In the genomic region with DNA sequence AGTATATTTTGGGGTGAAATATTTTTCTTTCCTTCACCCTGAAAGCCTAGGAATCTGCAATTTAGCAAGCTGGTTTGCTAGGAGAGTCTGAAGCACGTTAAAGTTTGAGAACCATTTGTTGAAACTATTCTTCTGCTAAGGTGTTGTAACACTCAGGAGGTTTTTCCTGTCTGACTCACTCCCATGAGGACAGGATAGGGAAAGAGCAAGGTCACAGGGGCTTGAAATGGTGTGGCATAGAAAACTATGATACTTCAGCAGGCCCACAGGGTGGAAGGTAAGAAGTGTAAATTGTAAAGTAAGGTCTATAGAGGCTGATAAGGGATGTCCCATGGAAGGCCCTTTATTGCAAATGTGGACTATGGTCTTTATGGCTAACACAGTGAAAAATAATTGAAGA, we compare ENCODE assay signal across 18 cellular contexts.
DNase-seq lines count a peak whose midpoint lies in the region; ATAC-seq, FAIRE-seq and TF ChIP-seq lines count a peak whose summit lies in the region.
"Had no signal": no experiment of that assay in that cellular context is flagged by ENCODE, and none has a peak within 500 bp of the region (broad histone marks: within the 10 kb centered on the region; RNA-seq: fewer than 3 reads in every experiment).

No MANE protein-coding gene starts in this region.

- H3K4me3 Mint-ChIP-seq in brain, result no peak overlapping the region
- H3K4me3 Mint-ChIP-seq: activated CD4-positive, alpha-beta T cell treated with anti-CD3 and anti-CD28 coated beads for 36 hours; activated T-helper 17 cell treated with anti-CD3 and anti-CD28 coated beads, Interleukin-2, amount 50 U/mL, for 72 hours had no signal

- H3K27ac ChIP-seq in keratinocyte (ENCODE audit: control insufficient read depth, insufficient read depth, low read length), result no peak overlapping the region
- H3K27ac ChIP-seq: uterus had no signal

- H3K4me2 ChIP-seq in keratinocyte (ENCODE audit: control insufficient read depth, extremely low read depth, insufficient read depth, low read depth, low read length), result peak overlapping the region; percentile 8

- H3K4me1 Mint-ChIP-seq in brain, result peaks cover 18% of the 10 kb centered on the region
- H3K4me1 Mint-ChIP-seq: activated CD4-positive, alpha-beta T cell treated with anti-CD3 and anti-CD28 coated beads for 36 hours; activated T-helper 17 cell treated with anti-CD3 and anti-CD28 coated beads, Interleukin-2, amount 50 U/mL, for 72 hours had no signal

- no peak overlapping the region for H2AFZ ChIP-seq in keratinocyte (ENCODE audit: control insufficient read depth, low read length)

- H3K27me3 ChIP-seq in keratinocyte (ENCODE audit: control insufficient read depth, extremely low read depth, insufficient read depth, low read length), result no peaks in the 10 kb centered on the region
- H3K27me3 ChIP-seq: uterus had no signal

- peaks cover 2% of the 10 kb centered on the region for H3K9me3 ChIP-seq in keratinocyte (ENCODE audit: control insufficient read depth, low read depth, low read length)

- DNase-seq in keratinocyte (ENCODE audit: low read depth, low spot score), result no peak
- no peak for DNase-seq in midbrain (lab: John Stamatoyannopoulos, UW)
- DNase-seq: activated CD4-positive, alpha-beta T cell treated with anti-CD3 and anti-CD28 coated beads for 36 hours; central memory CD4-positive, alpha-beta T cell; DMS79 treated with DMSO at 0.1 percent for 48 hours; NCI-H187 treated with DMSO at 0.1 percent for 48 hours; nucleus accumbens; SW 1271; uterus had no signal

- peaks cover 14% of the 10 kb centered on the region for H3K4me1 ChIP-seq in keratinocyte (ENCODE audit: control insufficient read depth, extremely low read depth, insufficient read depth, low read length)
- H3K4me1 ChIP-seq: uterus had no signal

- H3K4me3 ChIP-seq in keratinocyte (ENCODE audit: control insufficient read depth in 2 of 3, extremely low read depth in 1 of 3, insufficient read depth in 2 of 3, low read depth in 1 of 3, low read length in 3 of 3), result no peak overlapping the region
- H3K4me3 ChIP-seq: uterus had no signal

- H4K20me1 ChIP-seq in keratinocyte (ENCODE audit: control insufficient read depth, extremely low read depth, insufficient read depth, low read length), result no peaks in the 10 kb centered on the region

- H3K36me3 ChIP-seq in keratinocyte (ENCODE audit: control insufficient read depth in 2 of 2, extremely low read depth in 1 of 2, insufficient read depth in 2 of 2, low read length in 2 of 2), result no peaks in the 10 kb centered on the region
- H3K36me3 ChIP-seq: uterus had no signal

- no peaks in the 10 kb centered on the region for H3K79me2 ChIP-seq in keratinocyte (ENCODE audit: control insufficient read depth, insufficient read depth, low read length)

- H3K9me3 Mint-ChIP-seq in brain, result peaks cover 11 to 30% (median 23%) of the 10 kb centered on the region in 5 experiments

- no peaks in the 10 kb centered on the region for H3K9me1 ChIP-seq in keratinocyte (ENCODE audit: control insufficient read depth, extremely low read depth, insufficient read depth, low read length)

- peak overlapping the region in 4 of 5 experiments; percentile 40 to 59 (median 46) for H3K27ac Mint-ChIP-seq in brain
- H3K27ac Mint-ChIP-seq: activated CD4-positive, alpha-beta T cell treated with anti-CD3 and anti-CD28 coated beads for 36 hours; activated T-helper 17 cell treated with anti-CD3 and anti-CD28 coated beads, Interleukin-2, amount 50 U/mL, for 72 hours had no signal

- TF ChIP-seq CTCF in brain (conservative IDR thresholded peaks at IDR 0.05) (no peak), keratinocyte (optimal IDR thresholded peaks at IDR 0.05 in 1 of 3, IDR thresholded peaks at IDR 0.05 in 1 of 3, conservative IDR thresholded peaks at IDR 0.05 in 1 of 3; ENCODE audit: extremely low read depth in 1 of 3, insufficient read depth in 2 of 3, low read length in 3 of 3) (no peak)

- peaks cover 19% of the 10 kb centered on the region for H3K36me3 Mint-ChIP-seq in brain

- H3K9ac ChIP-seq in keratinocyte (ENCODE audit: control insufficient read depth, extremely low read depth, insufficient read depth, low read length), result no peak overlapping the region

- ATAC-seq in GM18511 (IDR thresholded peaks at IDR 0.05; ENCODE audit: unreplicated experiment), result peak; percentile 14
- peak; percentile 8 for ATAC-seq in HG03432 (IDR thresholded peaks at IDR 0.05; ENCODE audit: unreplicated experiment)
- ATAC-seq in GM19467 (IDR thresholded peaks at IDR 0.05; ENCODE audit: unreplicated experiment), result no peak
- ATAC-seq in HG02973 (IDR thresholded peaks at IDR 0.05; ENCODE audit: unreplicated experiment), result no peak
- ATAC-seq in HG02623 (IDR thresholded peaks at IDR 0.05; ENCODE audit: unreplicated experiment), result no peak
- ATAC-seq: activated CD4-positive, alpha-beta T cell treated with anti-CD3 and anti-CD28 coated beads for 36 hours; activated T-helper 17 cell treated with anti-CD3 and anti-CD28 coated beads, Interleukin-2, amount 50 U/mL, for 72 hours had no signal

- dilution Hi-C loops in keratinocyte (cut with MboI; ENCODE audit: extremely low pct_ligation_motif_present, low sequenced_read_pairs), result no loop called here

- FAIRE-seq in keratinocyte (lab: Jason Lieb, UNC), result peak; percentile 44
- FAIRE-seq: frontal cortex, GM12892 had no signal

- no peaks in the 10 kb centered on the region for H3K27me3 Mint-ChIP-seq in brain
- H3K27me3 Mint-ChIP-seq: activated CD4-positive, alpha-beta T cell treated with anti-CD3 and anti-CD28 coated beads for 36 hours; activated T-helper 17 cell treated with anti-CD3 and anti-CD28 coated beads, Interleukin-2, amount 50 U/mL, for 72 hours had no signal

Comparison
In these comparisons a context has a peak if more than half of its experiments do, and no peak if none do; other contexts are left out.
1. ATAC-seq: peak in GM18511 (single experiment) and HG03432 (single experiment); none in GM19467 (single experiment), HG02973 (single experiment) and HG02623 (single experiment).